Comparison of ENCODE assay signal across 8 cellular contexts in the genomic region with DNA sequence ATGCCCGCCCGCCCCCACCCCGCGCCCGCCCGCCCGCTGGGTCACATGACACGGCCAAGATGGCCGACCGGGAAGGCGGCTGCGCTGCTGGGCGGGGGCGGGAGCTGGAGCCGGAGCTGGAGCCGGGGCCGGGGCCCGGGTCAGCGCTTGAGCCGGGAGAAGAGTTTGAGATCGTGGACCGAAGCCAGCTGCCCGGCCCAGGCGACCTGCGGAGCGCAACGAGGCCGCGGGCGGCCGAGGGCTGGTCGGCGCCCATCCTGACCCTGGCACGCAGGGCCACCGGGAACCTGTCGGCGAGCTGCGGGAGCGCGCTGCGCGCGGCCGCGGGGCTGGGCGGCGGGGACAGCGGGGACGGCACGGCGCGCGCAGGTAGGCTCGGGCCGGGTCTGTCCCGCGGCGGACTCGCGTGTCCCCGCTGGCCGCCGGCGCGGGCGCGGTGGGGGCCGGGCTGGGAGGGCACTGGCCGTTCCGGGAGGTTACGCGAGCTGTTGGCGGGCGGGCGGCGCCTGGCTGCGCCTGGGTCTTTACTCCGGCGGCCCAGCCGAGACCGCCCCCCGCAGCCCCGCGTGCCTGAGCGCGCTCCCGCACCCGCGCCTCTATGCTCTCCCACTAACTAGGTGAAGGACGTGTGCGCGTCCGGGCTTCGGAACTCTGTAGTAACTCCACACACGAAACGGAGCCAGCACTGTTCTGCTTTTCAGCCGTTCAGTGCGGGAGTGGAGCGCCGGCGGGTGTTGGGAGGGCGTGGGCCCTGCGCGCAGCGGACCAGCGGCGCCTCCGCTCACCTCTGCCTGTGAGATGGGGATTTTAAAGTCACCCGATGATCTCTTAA. TPM values are rescaled to one million over a fixed set of nuclear protein-coding genes. Genes with fewer than 3 reads are reported as not detected.
A peak's percentile ranks its signal among the peaks of the same experiment; 100 is the strongest.
DNase-seq lines count a peak whose midpoint lies in the region; ATAC-seq and TF ChIP-seq lines count a peak whose summit lies in the region.

A gene with protein sequence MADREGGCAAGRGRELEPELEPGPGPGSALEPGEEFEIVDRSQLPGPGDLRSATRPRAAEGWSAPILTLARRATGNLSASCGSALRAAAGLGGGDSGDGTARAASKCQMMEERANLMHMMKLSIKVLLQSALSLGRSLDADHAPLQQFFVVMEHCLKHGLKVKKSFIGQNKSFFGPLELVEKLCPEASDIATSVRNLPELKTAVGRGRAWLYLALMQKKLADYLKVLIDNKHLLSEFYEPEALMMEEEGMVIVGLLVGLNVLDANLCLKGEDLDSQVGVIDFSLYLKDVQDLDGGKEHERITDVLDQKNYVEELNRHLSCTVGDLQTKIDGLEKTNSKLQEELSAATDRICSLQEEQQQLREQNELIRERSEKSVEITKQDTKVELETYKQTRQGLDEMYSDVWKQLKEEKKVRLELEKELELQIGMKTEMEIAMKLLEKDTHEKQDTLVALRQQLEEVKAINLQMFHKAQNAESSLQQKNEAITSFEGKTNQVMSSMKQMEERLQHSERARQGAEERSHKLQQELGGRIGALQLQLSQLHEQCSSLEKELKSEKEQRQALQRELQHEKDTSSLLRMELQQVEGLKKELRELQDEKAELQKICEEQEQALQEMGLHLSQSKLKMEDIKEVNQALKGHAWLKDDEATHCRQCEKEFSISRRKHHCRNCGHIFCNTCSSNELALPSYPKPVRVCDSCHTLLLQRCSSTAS (plus strand): TSS at position 44 of the 832 bp plus-strand sequence. CDS start 16 bp downstream, at position 60.

- peak; percentile 63 to 72 for TF ChIP-seq POLR2A in suprapubic skin (IDR thresholded peaks at IDR 0.05)

- peak within 1 kb of the TSS; percentile 99 to 100 (median 100) for H3K27ac Mint-ChIP-seq in IgD-negative memory B cell

- H3K9me3 ChIP-seq in SJSA1 (replicated peaks), result peaks cover 3% of the 10 kb centered on the region; the same call in 1 of the 2 replicates
- H3K9me3 ChIP-seq in suprapubic skin, result no peaks in the 10 kb centered on the region

- H3K36me3 ChIP-seq in SJSA1, result peaks cover 7% of the 10 kb centered on the region
- no peaks in the 10 kb centered on the region for H3K36me3 ChIP-seq in suprapubic skin

- ATAC-seq in GM21529 (IDR thresholded peaks at IDR 0.05; ENCODE audit: unreplicated experiment) (peak; percentile 80), omental fat pad (ENCODE audit: low FRiP score) (peak; percentile 91)

- H3K4me3 Mint-ChIP-seq in IgD-negative memory B cell, result peak within 1 kb of the TSS; percentile 95 to 100 (median 99)

- peaks cover 24% of the 10 kb centered on the region for H3K4me1 ChIP-seq in SJSA1 (replicated peaks)
- peaks cover 44% of the 10 kb centered on the region for H3K4me1 ChIP-seq in suprapubic skin

- peaks cover 25 to 27% (median 27%) of the 10 kb centered on the region in 3 donors for H3K4me1 Mint-ChIP-seq in IgD-negative memory B cell

- WGBS in suprapubic skin, result 0% methylated on average over 26 of the region's 109 CpGs

- no peak for TF ChIP-seq EP300 in suprapubic skin (IDR thresholded peaks at IDR 0.05)

- H3K9me3 Mint-ChIP-seq in IgD-negative memory B cell, result no peaks in the 10 kb centered on the region

- H3K27me3 Mint-ChIP-seq in IgD-negative memory B cell, result no peaks in the 10 kb centered on the region

- peaks cover 4% of the 10 kb centered on the region for H3K36me3 Mint-ChIP-seq in IgD-negative memory B cell

- H3K27me3 ChIP-seq in SJSA1 (replicated peaks) (no peaks in the 10 kb centered on the region), suprapubic skin (no peaks in the 10 kb centered on the region)

- DNase-seq in Daoy (ENCODE audit: low read depth) (peak; percentile 85), SJSA1 (ENCODE audit: low read depth in 1 of 2, low spot score in 2 of 2) (peak; percentile 84 to 88), germinal center (ENCODE audit: low spot score) (peak; percentile 85), omental fat pad (ENCODE audit: low spot score) (peak; percentile 35), suprapubic skin (ENCODE audit: low spot score in 2 of 2) (peak; percentile 87 to 90)
- peak; percentile 84 for DNase-seq in activated naive CD4-positive, alpha-beta T cell treated with Interleukin-2 at 50 U/mL for 16 hours

- H3K27ac ChIP-seq in SJSA1 (peak within 1 kb of the TSS; percentile 74), suprapubic skin (peak within 1 kb of the TSS; percentile 99)

- TF ChIP-seq CTCF in omental fat pad (IDR thresholded peaks at IDR 0.05), result no peak
- no peak for TF ChIP-seq CTCF in suprapubic skin (IDR thresholded peaks at IDR 0.05)

- H3K4me3 ChIP-seq in SJSA1 (peak within 1 kb of the TSS; percentile 100), suprapubic skin (peak within 1 kb of the TSS; percentile 85)

RNA-seq across cellular contexts. Expression of the gene that starts here (rescaled TPM):
- 33.4 and 43.8 TPM in 2 replicates for total RNA-seq in Daoy (2014; rRNA removed; shearing (Covaris generic))
- polyA plus RNA-seq in IgD-negative memory B cell, result 53.7 TPM
- 38.4 and 41.9 TPM in 2 replicates for total RNA-seq in SJSA1 (2014; rRNA removed; shearing (Covaris generic))
- 10 to 100 TPM; 39.7 to 62.2 (median 47.9) TPM for total RNA-seq in omental fat pad
- 10 to 100 TPM; 37.8 to 61.3 (median 55.0) TPM for total RNA-seq in suprapubic skin

Comparison
In these comparisons a context has a peak if more than half of its experiments do, and no peak if none do; other contexts are left out.
1. Peak in every context shown above with its lines: DNase-seq, ATAC-seq, H3K4me3 ChIP-seq and H3K27ac ChIP-seq.
2. DNase-seq: peak in every context shown above with its lines; median percentile 88 in suprapubic skin; 86 in SJSA1; 85 in Daoy; 85 in germinal center; 84 in activated naive CD4-positive, alpha-beta T cell treated with Interleukin-2 at 50 U/mL for 16 hours; 35 in omental fat pad.